ENCODE assay signal across 23 cellular contexts in the genomic region with DNA sequence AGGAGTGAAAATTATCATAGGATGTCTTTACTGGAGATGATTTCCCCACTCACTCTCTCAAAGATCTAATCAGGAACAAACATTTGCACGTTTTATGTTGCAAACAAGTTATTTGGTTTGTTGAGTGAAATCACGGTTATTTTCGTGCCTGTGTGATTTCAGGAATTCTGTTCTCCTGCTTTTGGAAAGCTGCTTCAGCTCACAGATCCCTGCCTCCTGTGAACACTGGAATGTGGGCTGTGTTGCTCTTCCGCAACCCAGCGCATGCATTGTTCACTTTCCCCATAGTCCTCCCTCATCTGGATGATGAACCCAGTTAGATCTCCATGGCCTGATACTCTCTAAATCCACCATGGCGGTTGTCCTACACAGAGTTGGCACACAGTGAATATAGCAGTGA.
"Had no signal": no experiment of that assay in that cellular context is flagged by ENCODE, and none has a peak within 500 bp of the region (broad histone marks: within the 10 kb centered on the region; RNA-seq: fewer than 3 reads in every experiment).

No MANE protein-coding gene starts in this region.

- H3K4me3 Mint-ChIP-seq: activated CD4-positive, alpha-beta T cell treated with anti-CD3 and anti-CD28 coated beads, Interleukin-2, amount 10 ng/mL, durations not matched to agents 24 days and 14 days; activated CD8-positive, alpha-beta T cell treated with anti-CD3 and anti-CD28 coated beads for 36 hours; activated naive CD8-positive, alpha-beta T cell treated with anti-CD3 and anti-CD28 coated beads, Interleukin-2, amount 10 ng/mL, durations not matched to agents 7 days and 5 days; activated T-cell treated with anti-CD3 and anti-CD28 coated beads, Interleukin-2, amount 50 U/mL, for 24 hours; dendritic cell treated with granulocyte-macrophage colony-stimulating factor and Interleukin-4, amounts not matched to agents 40 ng/mL and 50 ng/mL, for 4 days; natural killer cell; stimulated activated naive CD8-positive, alpha-beta T cell treated with anti-CD3 and anti-CD28 coated beads, Interleukin-15, Interleukin-2, amounts not matched to agents 100 ng/mL and 50 ng/mL, for 24 hours had no signal

- H3K36me3 ChIP-seq: cardiac muscle cell, esophagus squamous epithelium, heart right ventricle, suprapubic skin, transverse colon, vagina had no signal

- DNase-seq: activated CD4-positive, alpha-beta T cell treated with anti-CD3 and anti-CD28 coated beads, Interleukin-2, amount 10 ng/mL, durations not matched to agents 24 days and 14 days; activated CD8-positive, alpha-beta T cell treated with anti-CD3 and anti-CD28 coated beads for 36 hours; activated naive CD4-positive, alpha-beta T cell treated with Interleukin-2 at 50 U/mL for 16 hours; activated naive CD8-positive, alpha-beta T cell treated with anti-CD3 and anti-CD28 coated beads, Interleukin-2, amount 10 ng/mL, durations not matched to agents 7 days and 5 days; activated T-cell treated with anti-CD3 and anti-CD28 coated beads, Interleukin-2, amount 50 U/mL, for 24 hours; amygdala; effector CD8-positive, alpha-beta T cell; esophagus squamous epithelium; heart right ventricle; mesenchymal stem cell; natural killer cell; retina; stimulated activated CD4-positive, alpha-beta T cell treated with anti-CD3 and anti-CD28 coated beads, Interleukin-12 subunit alpha, Interleukin-12 subunit beta, amount 100 ng/mL, for 4 hours; stimulated activated CD4-positive, alpha-beta T cell treated with anti-CD3 and anti-CD28 coated beads, Interleukin-1b, Interleukin-23, amount 100 ng/mL, for 48 hours; stimulated activated CD8-positive, alpha-beta memory T cell treated with anti-CD3 and anti-CD28 coated beads, Interleukin-4, amount 100 ng/mL, for 48 hours; T1000; transverse colon had no signal

- H3K36me3 Mint-ChIP-seq: activated naive CD8-positive, alpha-beta T cell treated with anti-CD3 and anti-CD28 coated beads, Interleukin-2, amount 10 ng/mL, durations not matched to agents 7 days and 5 days; natural killer cell had no signal

- H3K27ac ChIP-seq: cardiac muscle cell, suprapubic skin, transverse colon, vagina had no signal

- H3K4me3 ChIP-seq: cardiac muscle cell, esophagus squamous epithelium, heart right ventricle, suprapubic skin, transverse colon, vagina had no signal

- H3K27ac Mint-ChIP-seq: activated CD4-positive, alpha-beta T cell treated with anti-CD3 and anti-CD28 coated beads, Interleukin-2, amount 10 ng/mL, durations not matched to agents 24 days and 14 days; activated CD8-positive, alpha-beta T cell treated with anti-CD3 and anti-CD28 coated beads for 36 hours; activated naive CD8-positive, alpha-beta T cell treated with anti-CD3 and anti-CD28 coated beads, Interleukin-2, amount 10 ng/mL, durations not matched to agents 7 days and 5 days; activated T-cell treated with anti-CD3 and anti-CD28 coated beads, Interleukin-2, amount 50 U/mL, for 24 hours; activated T-helper 2 cell treated with anti-CD3 and anti-CD28 coated beads, Interferon-gamma antibody, Interleukin-2, Interleukin-4, amounts not matched to agents 10 μg/mL and 5 μg/mL and 100 μg/mL, durations not matched to agents 14 hours and 24 hours and 36 hours; dendritic cell treated with granulocyte-macrophage colony-stimulating factor and Interleukin-4, amounts not matched to agents 40 ng/mL and 50 ng/mL, for 4 days; natural killer cell; stimulated activated naive CD8-positive, alpha-beta T cell treated with anti-CD3 and anti-CD28 coated beads, Interleukin-15, Interleukin-2, amounts not matched to agents 100 ng/mL and 50 ng/mL, for 24 hours had no signal

- ATAC-seq: activated CD8-positive, alpha-beta T cell treated with anti-CD3 and anti-CD28 coated beads for 36 hours; heart right ventricle; natural killer cell had no signal

- H3K4me1 ChIP-seq: suprapubic skin had no signal

- H3K9me3 Mint-ChIP-seq: activated CD4-positive, alpha-beta T cell treated with anti-CD3 and anti-CD28 coated beads, Interleukin-2, amount 10 ng/mL, durations not matched to agents 24 days and 14 days; activated CD8-positive, alpha-beta T cell treated with anti-CD3 and anti-CD28 coated beads for 36 hours; activated T-cell treated with anti-CD3 and anti-CD28 coated beads, Interleukin-2, amount 50 U/mL, for 24 hours; activated T-helper 2 cell treated with anti-CD3 and anti-CD28 coated beads, Interferon-gamma antibody, Interleukin-2, Interleukin-4, amounts not matched to agents 10 μg/mL and 5 μg/mL and 100 μg/mL, durations not matched to agents 14 hours and 24 hours and 36 hours; dendritic cell treated with granulocyte-macrophage colony-stimulating factor and Interleukin-4, amounts not matched to agents 40 ng/mL and 50 ng/mL, for 4 days; natural killer cell; stimulated activated naive CD8-positive, alpha-beta T cell treated with anti-CD3 and anti-CD28 coated beads, Interleukin-15, Interleukin-2, amounts not matched to agents 100 ng/mL and 50 ng/mL, for 24 hours had no signal

- H3K27me3 Mint-ChIP-seq: activated CD8-positive, alpha-beta T cell treated with anti-CD3 and anti-CD28 coated beads for 36 hours; stimulated activated naive CD8-positive, alpha-beta T cell treated with anti-CD3 and anti-CD28 coated beads, Interleukin-15, Interleukin-2, amounts not matched to agents 100 ng/mL and 50 ng/mL, for 24 hours had no signal

- H3K9me3 ChIP-seq: esophagus squamous epithelium, heart right ventricle, suprapubic skin, transverse colon, vagina had no signal

- H3K4me1 Mint-ChIP-seq: activated CD4-positive, alpha-beta T cell treated with anti-CD3 and anti-CD28 coated beads, Interleukin-2, amount 10 ng/mL, durations not matched to agents 24 days and 14 days; activated naive CD8-positive, alpha-beta T cell treated with anti-CD3 and anti-CD28 coated beads, Interleukin-2, amount 10 ng/mL, durations not matched to agents 7 days and 5 days; natural killer cell had no signal

- H3K27me3 ChIP-seq: cardiac muscle cell, esophagus squamous epithelium, heart right ventricle, suprapubic skin, transverse colon, vagina had no signal
